In genomic region chr5:173768891-173769290, GRCh38 we compare ENCODE assay signal across 13 cellular contexts.
A peak's percentile ranks its signal among the peaks of the same experiment; 100 is the strongest.
DNase-seq lines count a peak whose midpoint lies in the region; ATAC-seq and TF ChIP-seq lines count a peak whose summit lies in the region.
"Had no signal": no experiment of that assay in that cellular context is flagged by ENCODE, and none has a peak within 500 bp of the region (broad histone marks: within the 10 kb centered on the region; RNA-seq: fewer than 3 reads in every experiment).

No MANE protein-coding gene starts in this region.

- intact Hi-C loops in right cardiac atrium (cut with DNase I), result loop anchor here in 2 of 4 donors (5.0 to 10.0 kb wide), 4 partner anchors 116 to 203 kb away; partner anchors contain the start of gene CPEB4 (in 2 of the 2)
- intact Hi-C loops in left cardiac atrium (cut with DNase I), result loop anchor here in 1 of 2 donors (2.0 to 10.0 kb wide), 3 partner anchors 122 to 203 kb away; no protein-coding TSS in a partner anchor
- intact Hi-C loops in adrenal gland (cut with DNase I), result loop anchor here (5.0 to 10.0 kb wide), 2 partner anchors 123 to 144 kb away; no protein-coding TSS in a partner anchor

- H3K9me3 Mint-ChIP-seq in stimulated activated naive B cell treated with anti-CD40 and anti-IgM and Interleukin-4, amounts not matched to agents 10 μg/mL and 1 μg/mL and 100 μg/mL, for 72 hours, result no peaks in the 10 kb centered on the region
- H3K9me3 Mint-ChIP-seq: H9 had no signal

- H3K27ac Mint-ChIP-seq in stimulated activated naive B cell treated with anti-CD40 and anti-IgM and Interleukin-4, amounts not matched to agents 10 μg/mL and 1 μg/mL and 100 μg/mL, for 72 hours, result no peak overlapping the region
- H3K27ac Mint-ChIP-seq: H9 had no signal

- TF ChIP-seq POLR2A in adrenal gland (IDR thresholded peaks at IDR 0.05), result no peak

- no peak for TF ChIP-seq RAD21 in liver (IDR thresholded peaks at IDR 0.05)

- H3K27me3 Mint-ChIP-seq in stimulated activated naive B cell treated with anti-CD40 and anti-IgM and Interleukin-4, amounts not matched to agents 10 μg/mL and 1 μg/mL and 100 μg/mL, for 72 hours, result peaks cover 0 to 12% of the 10 kb centered on the region in 2 donors

- TF ChIP-seq CTCF in adrenal gland (IDR thresholded peaks at IDR 0.05), result no peak
- no peak for TF ChIP-seq CTCF in liver (IDR thresholded peaks at IDR 0.05; ENCODE audit: low read depth, low read length, missing input control)

- H3K36me3 Mint-ChIP-seq in stimulated activated naive B cell treated with anti-CD40 and anti-IgM and Interleukin-4, amounts not matched to agents 10 μg/mL and 1 μg/mL and 100 μg/mL, for 72 hours, result no peaks in the 10 kb centered on the region
- H3K36me3 Mint-ChIP-seq: CD8-positive, alpha-beta memory T cell had no signal

- H3K36me3 ChIP-seq in adrenal gland (replicated peaks in 1 of 2), result no peaks in the 10 kb centered on the region
- H3K36me3 ChIP-seq in liver (ENCODE audit: control insufficient read depth in 4 of 4, insufficient read depth in 3 of 4, low read depth in 1 of 4, low read length in 3 of 4), result no peaks in the 10 kb centered on the region

- H3K4me1 ChIP-seq in right cardiac atrium (ENCODE audit: control insufficient read depth, insufficient read depth, low read length) (peaks cover 12% of the 10 kb centered on the region), adrenal gland (replicated peaks in 1 of 2) (peaks cover 21 to 64% of the 10 kb centered on the region in 2 donors), liver (ENCODE audit: control insufficient read depth in 4 of 4, insufficient read depth in 4 of 4, low read length in 3 of 4) (peaks cover 26 to 62% (median 45%) of the 10 kb centered on the region in 4 donors)

- H3K4me1 Mint-ChIP-seq in stimulated activated naive B cell treated with anti-CD40 and anti-IgM and Interleukin-4, amounts not matched to agents 10 μg/mL and 1 μg/mL and 100 μg/mL, for 72 hours, result peaks cover 6 to 10% of the 10 kb centered on the region in 2 donors
- H3K4me1 Mint-ChIP-seq: CD8-positive, alpha-beta memory T cell had no signal

- DNase-seq in right cardiac atrium, result no peak
- no peak for DNase-seq in left cardiac atrium
- no peak for DNase-seq in adrenal gland
- no peak for DNase-seq in stimulated activated naive B cell treated with anti-CD40 and anti-IgM and Interleukin-4, amounts not matched to agents 10 μg/mL and 1 μg/mL and 100 μg/mL, for 72 hours
- no peak for DNase-seq in occipital lobe (lab: John Stamatoyannopoulos, UW)
- no peak for DNase-seq in NAMALWA (ENCODE audit: low spot score)
- DNase-seq: Caco-2; CD8-positive, alpha-beta memory T cell; DND-41; GDM1; GOT3; H9 had no signal

- H3K27ac ChIP-seq in right cardiac atrium (ENCODE audit: low read length) (peak overlapping the region; percentile 79), adrenal gland (peak overlapping the region in 4 of 5 donors; percentile 80 to 96 (median 85)), liver (ENCODE audit: low read depth in 1 of 2, low read length in 2 of 2) (peak overlapping the region; percentile 71 to 78)

- peak overlapping the region in 1 of 2 donors; percentile 64 for H3K9ac ChIP-seq in liver (ENCODE audit: low read depth in 1 of 2, low read length in 2 of 2)

- H3K27me3 ChIP-seq in right cardiac atrium (ENCODE audit: control insufficient read depth, insufficient read depth) (no peaks in the 10 kb centered on the region), adrenal gland (no peaks in the 10 kb centered on the region), liver (ENCODE audit: control insufficient read depth in 4 of 4, insufficient read depth in 4 of 4, low read length in 3 of 4) (no peaks in the 10 kb centered on the region)

- ATAC-seq in right cardiac atrium (no peak), left cardiac atrium (no peak)
- no peak for ATAC-seq in stimulated activated naive B cell treated with anti-CD40 and anti-IgM and Interleukin-4, amounts not matched to agents 10 μg/mL and 1 μg/mL and 100 μg/mL, for 72 hours (replicated peaks)

- 98% methylated on average over 1 of the region's 1 CpG for WGBS in right cardiac atrium
- WGBS in adrenal gland, 4 donors, result 96 to 100% (median 98%) methylated on average over 1 of the region's 1 CpG
- 46% methylated on average over 1 of the region's 1 CpG for WGBS in liver

- H3K9me3 ChIP-seq in right cardiac atrium (ENCODE audit: control insufficient read depth, low read length), result no peaks in the 10 kb centered on the region
- no peaks in the 10 kb centered on the region for H3K9me3 ChIP-seq in adrenal gland (replicated peaks in 1 of 3)
- H3K9me3 ChIP-seq in liver (ENCODE audit: control insufficient read depth in 4 of 4, low read length in 3 of 4), result no peaks in the 10 kb centered on the region
- H3K9me3 ChIP-seq: Caco-2 had no signal

- no peak overlapping the region for H3K4me3 ChIP-seq in right cardiac atrium (ENCODE audit: low read length)
- H3K4me3 ChIP-seq in adrenal gland, result no peak overlapping the region
- no peak overlapping the region for H3K4me3 ChIP-seq in liver (ENCODE audit: low read depth in 1 of 3, low read length in 3 of 3)

- no peak overlapping the region for H3K4me3 Mint-ChIP-seq in stimulated activated naive B cell treated with anti-CD40 and anti-IgM and Interleukin-4, amounts not matched to agents 10 μg/mL and 1 μg/mL and 100 μg/mL, for 72 hours
- H3K4me3 Mint-ChIP-seq: CD8-positive, alpha-beta memory T cell; H9 had no signal

TF ChIP-seq in liver, 16 proteins besides CTCF, POLR2A, EP300 and RAD21:
- TF ChIP-seq HNF4A (conservative IDR thresholded peaks at IDR 0.05) (peak in 1 of 2 donors; percentile 45), TAF1 (conservative IDR thresholded peaks at IDR 0.05) (no peak), RXRA (IDR thresholded peaks at IDR 0.05) (peak in 1 of 2 donors; percentile 11), YY1 (IDR thresholded peaks at IDR 0.05) (peak; percentile 47)
